Comparison of ENCODE assay signal across 30 cellular contexts in genomic region chr7:156529982-156530381, GRCh38.
"Had no signal": no experiment of that assay in that cellular context is flagged by ENCODE, and none has a peak within 500 bp of the region (broad histone marks: within the 10 kb centered on the region; RNA-seq: fewer than 3 reads in every experiment).

No MANE protein-coding gene starts in this region.

- H3K4me2 ChIP-seq: KMS-11, PC-9 had no signal

- DNase-seq: Karpas-422, MM.1S, MV-4-11, NCI-H1092, NCI-H1105, NCI-H1417 treated with DMSO at 0.1 percent for 48 hours, NCI-H1436 treated with DMSO at 0.1 percent for 48 hours, NCI-H1694 treated with DMSO at 0.1 percent for 48 hours, NCI-H187 treated with DMSO at 0.1 percent for 48 hours, NCI-H2029, NCI-H2081, NCI-H2171 treated with DMSO at 0.1 percent for 48 hours, NCI-H2227 treated with DMSO at 0.1 percent for 48 hours, NCI-H345, NCI-H446, NCI-H510A treated with DMSO at 0.1 percent for 48 hours, NCI-H524 treated with DMSO at 0.1 percent for 48 hours, NCI-H526 treated with DMSO at 0.1 percent for 48 hours, NCI-H774, PC-9, SHP77, SIG-M5, SJCRH30 had no signal

- H3K9ac ChIP-seq: KMS-11 had no signal

- H3K36me3 ChIP-seq: SJCRH30 had no signal

- H3K4me1 ChIP-seq: SJCRH30 had no signal

- ATAC-seq: Panc1, Right ventricle myocardium inferior, SK-N-SH treated with all-trans-retinoic acid at 6 μM for 48 hours had no signal

- H3K9me3 ChIP-seq: SJCRH30 had no signal

- H3K4me3 ChIP-seq: PC-9, SJCRH30, SK-N-MC had no signal

- H3K27ac ChIP-seq: KMS-11, PC-9, RWPE1, SJCRH30, SK-N-MC had no signal

- H2AFZ ChIP-seq: PC-9 had no signal

- FAIRE-seq: RCC 7860 had no signal
